Comparison of ENCODE assay signal across 8 cellular contexts in the genomic region with DNA sequence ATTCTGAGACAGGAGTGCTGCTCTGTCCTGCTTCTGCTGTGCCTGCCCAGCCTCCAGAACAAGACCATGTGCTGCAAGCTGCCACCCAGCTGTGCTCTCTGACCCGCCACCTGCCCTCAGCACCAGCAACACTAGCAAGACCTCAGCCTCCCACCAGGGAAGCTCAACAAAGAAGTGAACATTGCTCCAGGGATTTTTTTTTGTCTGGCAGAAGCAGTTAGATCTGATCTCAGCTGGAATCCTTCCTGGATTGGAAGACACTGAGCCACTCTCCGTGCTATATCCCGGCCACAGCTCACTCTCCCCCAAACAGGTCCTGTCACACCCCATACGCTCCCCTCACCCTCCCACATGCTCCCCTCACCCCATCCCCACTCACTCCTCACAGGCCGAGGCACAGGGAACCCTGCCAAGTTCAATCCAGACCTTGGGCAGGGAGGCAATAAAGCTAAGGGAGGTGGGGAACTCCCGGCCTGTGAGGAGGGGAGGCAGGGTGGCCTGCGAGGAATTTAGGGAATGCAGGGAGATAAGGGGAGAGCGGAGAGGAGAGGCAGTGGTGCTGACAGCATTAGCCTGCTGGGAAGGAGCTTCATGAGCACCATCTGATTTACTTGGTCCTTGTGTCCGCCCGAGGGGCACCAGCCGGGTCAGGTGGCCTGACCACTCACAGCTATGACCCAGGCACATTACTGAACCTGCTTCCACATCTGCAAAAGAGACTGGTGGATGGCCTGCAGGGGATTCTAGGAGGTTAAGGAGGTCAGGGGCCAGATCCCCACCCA. TPM values are rescaled to one million over a fixed set of nuclear protein-coding genes. Genes with fewer than 3 reads are reported as not detected.
DNase-seq lines count a peak whose midpoint lies in the region; ATAC-seq, FAIRE-seq and TF ChIP-seq lines count a peak whose summit lies in the region.

No MANE protein-coding gene starts in this region.

- DNase-seq in H7 (peak; percentile 87), SJCRH30 (peak; percentile 66 to 77), heart right ventricle (peak; percentile 47 to 59), retinal pigment epithelial cell (ENCODE audit: low read depth) (peak; percentile 72), GM12892 (ENCODE audit: insufficient read length) (no peak), inferior parietal cortex (ENCODE audit: extremely low spot score) (no peak)
- DNase-seq in naive thymus-derived CD8-positive, alpha-beta T cell = no peak

- intact Hi-C loops in heart right ventricle (cut with DNase I) = no loop called here

- no peak for FAIRE-seq in GM12892 (lab: Jason Lieb, UNC)

- H3K36me3 ChIP-seq in H7 (replicated peaks; ENCODE audit: control insufficient read depth, insufficient read depth, low read length) = no peaks in the 10 kb centered on the region
- no peaks in the 10 kb centered on the region for H3K36me3 ChIP-seq in SJCRH30
- H3K36me3 ChIP-seq in heart right ventricle = no peaks in the 10 kb centered on the region

- peak overlapping the region in 3 of 10 donors; percentile 5 to 43 (median 35) for H3K27ac Mint-ChIP-seq in naive thymus-derived CD8-positive, alpha-beta T cell

- H3K27me3 Mint-ChIP-seq in naive thymus-derived CD8-positive, alpha-beta T cell = no peaks in the 10 kb centered on the region

- H3K4me1 ChIP-seq in SJCRH30 = peaks cover 73% of the 10 kb centered on the region
- H3K4me1 ChIP-seq in heart right ventricle = peaks cover 49 to 100% (median 90%) of the 10 kb centered on the region in 9 donors

- peak; percentile 1 to 65 (median 40) for ATAC-seq in heart right ventricle
- ATAC-seq in naive thymus-derived CD8-positive, alpha-beta T cell = no peak
- ATAC-seq in GM18868 (IDR thresholded peaks at IDR 0.05; ENCODE audit: unreplicated experiment) = no peak

- H3K4me1 Mint-ChIP-seq in naive thymus-derived CD8-positive, alpha-beta T cell = peaks cover 0 to 19% (median 11%) of the 10 kb centered on the region in 4 donors

- H3K4me3 ChIP-seq in H7 (ENCODE audit: insufficient read depth, low read depth, low read length) (no peak overlapping the region), SJCRH30 (no peak overlapping the region), heart right ventricle (no peak overlapping the region), retinal pigment epithelial cell (ENCODE audit: low read length) (no peak overlapping the region)

- H3K36me3 Mint-ChIP-seq in naive thymus-derived CD8-positive, alpha-beta T cell = no peaks in the 10 kb centered on the region

- WGBS in heart right ventricle, 2 donors = 22 to 34% methylated on average over 11 of the region's 11 CpGs

- H3K9me3 ChIP-seq in SJCRH30 (replicated peaks) (no peaks in the 10 kb centered on the region), heart right ventricle (no peaks in the 10 kb centered on the region)

- no peak overlapping the region for H3K4me3 Mint-ChIP-seq in naive thymus-derived CD8-positive, alpha-beta T cell

- H3K27me3 ChIP-seq in H7 (ENCODE audit: control insufficient read depth, insufficient read depth, low read length) (no peaks in the 10 kb centered on the region), SJCRH30 (no peaks in the 10 kb centered on the region), heart right ventricle (no peaks in the 10 kb centered on the region)

- TF ChIP-seq POLR2A in GM12892 (IDR thresholded peaks at IDR 0.05; ENCODE audit: low read depth, low read length) = no peak

- H3K27ac ChIP-seq in SJCRH30 (peak overlapping the region; percentile 44), heart right ventricle (peak overlapping the region in 9 of 10 donors; percentile 31 to 92 (median 84))

- no peaks in the 10 kb centered on the region for H3K9me3 Mint-ChIP-seq in naive thymus-derived CD8-positive, alpha-beta T cell

- POLR2A ChIA-PET in naive thymus-derived CD8-positive, alpha-beta T cell (lab: Charles Lee) = no interaction called here

- TF ChIP-seq CTCF in heart right ventricle (IDR thresholded peaks at IDR 0.05) (no peak), retinal pigment epithelial cell (conservative IDR thresholded peaks at IDR 0.05; ENCODE audit: low read depth, low read length) (no peak)

RNA-seq across cellular contexts. Expression of a gene that starts 29.7 kb away (rescaled TPM):
- total RNA-seq in H7 (2014; rRNA removed; shearing (Covaris generic)) = 44.9 and 50.2 TPM in 2 replicates
- total RNA-seq in SJCRH30 (2014; rRNA removed; shearing (Covaris generic)) = 12.2 and 12.9 TPM in 2 replicates
- total RNA-seq in heart right ventricle = 10 to 100 TPM; 28.7 to 50.2 (median 32.1) TPM
- 10 to 100 TPM in 1 of 2 donors, 1 to 10 TPM in 1; 9.0 to 23.8 TPM for polyA plus RNA-seq in heart right ventricle
- polyA plus RNA-seq in GM12892 (2012; ENCODE audit: missing spikeins) = 1.2 TPM
- 10 to 100 TPM in 1 of 2 experiments, 1 to 10 TPM in 1; 9.0 to 10.1 TPM for total RNA-seq in naive thymus-derived CD8-positive, alpha-beta T cell
- polyA plus RNA-seq in naive thymus-derived CD8-positive, alpha-beta T cell = 1 to 10 TPM in 2 of 3 donors, under 1 TPM in 1; 0.67 to 1.4 (median 1.3) TPM

Comparison
In these comparisons a context has a peak if more than half of its experiments do, and no peak if none do; other contexts are left out.
1. DNase-seq: peak in H7 (single experiment), SJCRH30 (2 of 2), heart right ventricle (2 of 2) and retinal pigment epithelial cell (single experiment); none in GM12892 (single experiment), inferior parietal cortex (single experiment) and naive thymus-derived CD8-positive, alpha-beta T cell (0 of 10).
2. ATAC-seq: peak in heart right ventricle (8 of 8); none in naive thymus-derived CD8-positive, alpha-beta T cell (0 of 2) and GM18868 (single experiment).